ENCODE assay signal across 1 cellular context in genomic region chr4:46946914-46947313, GRCh38.
TF ChIP-seq lines count a peak whose summit lies in the region.

No MANE protein-coding gene starts in this region.

TF ChIP-seq in GM23338, 12 proteins besides CTCF, POLR2A, EP300 and RAD21 (continued from another document):
- TF ChIP-seq ZNF462 (CRISPR knock-in tag; IDR thresholded peaks at IDR 0.05) = no peak
- no peak for TF ChIP-seq EZH2phosphoT487 (IDR thresholded peaks at IDR 0.05; ENCODE audit: unreplicated experiment)
- no peak for TF ChIP-seq POLR2AphosphoS5 (IDR thresholded peaks at IDR 0.05; ENCODE audit: low read depth)
- no peak for TF ChIP-seq EZH2 (IDR thresholded peaks at IDR 0.05; ENCODE audit: low read depth, unreplicated experiment)
- TF ChIP-seq ZNF331 (CRISPR knock-in tag; IDR thresholded peaks at IDR 0.05; ENCODE audit: low read depth) = no peak
- TF ChIP-seq NANOG (IDR thresholded peaks at IDR 0.05; ENCODE audit: borderline replicate concordance) = no peak
- TF ChIP-seq ZNF114 (CRISPR knock-in tag; IDR thresholded peaks at IDR 0.05) = no peak
- no peak for TF ChIP-seq CREB1 (CRISPR knock-in tag; IDR thresholded peaks at IDR 0.05; ENCODE audit: low read depth)
- TF ChIP-seq JUNB (IDR thresholded peaks at IDR 0.05; ENCODE audit: unreplicated experiment) = no peak
